11 cellular contexts compared by ENCODE assay signal in the genomic region with DNA sequence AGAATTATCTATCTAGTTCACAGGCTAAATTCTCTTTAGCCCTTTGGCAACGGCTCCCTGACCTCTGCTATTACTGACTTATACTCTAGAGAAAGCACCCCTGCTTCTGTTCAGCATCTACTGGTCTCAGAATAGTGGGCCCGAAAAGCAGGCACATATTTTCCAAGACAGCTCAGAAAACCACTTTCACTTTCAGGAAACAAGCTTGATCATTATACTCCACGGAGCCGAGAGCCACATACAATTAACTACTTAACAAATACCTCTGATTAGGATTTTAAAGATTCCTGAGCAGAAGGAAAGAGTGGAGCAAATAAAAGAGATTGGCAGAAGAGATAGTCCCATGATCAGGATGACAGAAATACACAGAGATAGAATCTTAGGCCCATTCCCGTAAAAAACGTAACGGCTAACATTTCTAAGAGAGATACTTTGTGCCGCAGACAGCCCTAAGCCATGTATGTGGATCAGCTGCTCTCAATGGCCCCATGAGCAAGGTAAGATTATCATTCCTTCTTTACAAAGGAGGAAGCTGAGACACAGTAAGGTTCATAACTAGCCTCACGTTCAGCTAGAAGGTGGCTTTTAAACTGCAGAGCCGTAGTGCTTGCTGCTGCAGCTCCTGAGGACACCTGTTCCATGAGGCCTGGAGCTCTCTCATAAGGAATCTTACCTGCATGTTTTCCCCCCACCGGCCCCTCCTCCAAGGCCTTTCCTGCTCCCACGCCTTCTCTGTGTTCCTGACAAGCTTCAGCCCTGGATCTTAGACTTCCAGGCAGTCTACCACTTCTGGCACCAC.
DNase-seq lines count a peak whose midpoint lies in the region; ATAC-seq and TF ChIP-seq lines count a peak whose summit lies in the region.
"Had no signal": no experiment of that assay in that cellular context is flagged by ENCODE, and none has a peak within 500 bp of the region (broad histone marks: within the 10 kb centered on the region; RNA-seq: fewer than 3 reads in every experiment).

No MANE protein-coding gene starts in this region.

- H2AFZ ChIP-seq in SU-DHL-6 (ENCODE audit: low read depth, low read length, severe bottlenecking) (peak overlapping the region; percentile 74), osteoblast (ENCODE audit: low read length) (peak overlapping the region; percentile 88)

- 47 to 64% methylated on average over 11 of the region's 12 CpGs for WGBS in esophagus squamous epithelium, 2 donors

- peaks cover 8 to 45% (median 23%) of the 10 kb centered on the region in 3 donors for H3K4me1 ChIP-seq in esophagus squamous epithelium
- H3K4me1 ChIP-seq in osteoblast (ENCODE audit: insufficient read depth, low read length), result peaks cover 24% of the 10 kb centered on the region

- no peak for TF ChIP-seq CTCF in SU-DHL-6 (IDR thresholded peaks at IDR 0.05; ENCODE audit: insufficient read depth, low read length, poor library complexity, severe bottlenecking)
- no peak for TF ChIP-seq CTCF in esophagus squamous epithelium (IDR thresholded peaks at IDR 0.05)
- no peak for TF ChIP-seq CTCF in osteoblast (IDR thresholded peaks at IDR 0.05; ENCODE audit: extremely low read depth, low read depth, low read length)

- no peak for TF ChIP-seq POLR2A in esophagus squamous epithelium (IDR thresholded peaks at IDR 0.05)

- H3F3A ChIP-seq in SU-DHL-6 (ENCODE audit: insufficient read depth), result peaks cover 29% of the 10 kb centered on the region

- no peaks in the 10 kb centered on the region for H3K9me3 ChIP-seq in SU-DHL-6 (ENCODE audit: insufficient read depth, low read length)
- no peaks in the 10 kb centered on the region for H3K9me3 ChIP-seq in esophagus squamous epithelium
- H3K9me3 ChIP-seq in osteoblast (ENCODE audit: low read depth, low read length), result no peaks in the 10 kb centered on the region

- H3K27ac ChIP-seq in SU-DHL-6 (ENCODE audit: low read depth, low read length), result peak overlapping the region; percentile 40
- peak overlapping the region; percentile 1 to 72 (median 67) for H3K27ac ChIP-seq in esophagus squamous epithelium
- H3K27ac ChIP-seq in osteoblast (ENCODE audit: low read depth, low read length), result peak overlapping the region; percentile 69

- H3K36me3 ChIP-seq in SU-DHL-6 (ENCODE audit: low read length) (no peaks in the 10 kb centered on the region), esophagus squamous epithelium (no peaks in the 10 kb centered on the region), osteoblast (ENCODE audit: insufficient read depth, low read length) (no peaks in the 10 kb centered on the region)

- H3K27me3 ChIP-seq in SU-DHL-6 (ENCODE audit: low read length) (no peaks in the 10 kb centered on the region), esophagus squamous epithelium (no peaks in the 10 kb centered on the region), osteoblast (ENCODE audit: insufficient read depth, low read length) (no peaks in the 10 kb centered on the region)

- no peaks in the 10 kb centered on the region for H3K79me2 ChIP-seq in SU-DHL-6 (ENCODE audit: insufficient read depth, low read length)
- H3K79me2 ChIP-seq in osteoblast (ENCODE audit: insufficient read depth, low read length), result no peaks in the 10 kb centered on the region

- no peak for ATAC-seq in GM19452 (IDR thresholded peaks at IDR 0.05; ENCODE audit: unreplicated experiment)
- ATAC-seq in GM21619 (IDR thresholded peaks at IDR 0.05; ENCODE audit: unreplicated experiment), result no peak

- H4K20me1 ChIP-seq in SU-DHL-6 (ENCODE audit: low read depth, low read length), result no peaks in the 10 kb centered on the region
- no peaks in the 10 kb centered on the region for H4K20me1 ChIP-seq in osteoblast (ENCODE audit: insufficient read depth, low read length)

- intact Hi-C loops in esophagus squamous epithelium (cut with DNase I), result no loop called here

- peak overlapping the region; percentile 33 for H3K4me3 ChIP-seq in SU-DHL-6 (ENCODE audit: insufficient read depth, low read length, poor library complexity, severe bottlenecking)
- H3K4me3 ChIP-seq in esophagus squamous epithelium, result peak overlapping the region in 1 of 4 donors; percentile 45
- peak overlapping the region; percentile 64 for H3K4me3 ChIP-seq in osteoblast (ENCODE audit: insufficient read depth, low read length)

- peak overlapping the region; percentile 82 for H3K4me2 ChIP-seq in SU-DHL-6 (ENCODE audit: low read depth, low read length, poor library complexity, severe bottlenecking)
- peak overlapping the region; percentile 74 for H3K4me2 ChIP-seq in osteoblast (ENCODE audit: insufficient read depth, low read length)

- DNase-seq in AG20443 (ENCODE audit: low spot score) (peak; percentile 42), esophagus squamous epithelium (lab: John Stamatoyannopoulos, UW) (no peak), osteoblast (ENCODE audit: insufficient read length, low spot score, missing footprints) (peak; percentile 78), Kasumi-1 (lab: John Stamatoyannopoulos, UW) (no peak), GF-D8 (lab: John Stamatoyannopoulos, UW) (no peak)
- DNase-seq: DMS79, H9, NCI-H1417 had no signal

- peak overlapping the region; percentile 42 for H3K9ac ChIP-seq in SU-DHL-6 (ENCODE audit: low read length)

- no peaks in the 10 kb centered on the region for H3K9me2 ChIP-seq in SU-DHL-6 (replicated peaks; ENCODE audit: insufficient read depth, low read length)

Comparison
In these comparisons a context has a peak if more than half of its experiments do, and no peak if none do; other contexts are left out.
1. DNase-seq: peak in AG20443 (single experiment) and osteoblast (single experiment); none in esophagus squamous epithelium (single experiment), Kasumi-1 (0 of 2) and GF-D8 (single experiment).
2. Peak in every context shown above with its lines, with median percentiles within 50 percentile points of each other: H3K27ac ChIP-seq.